19 cellular contexts compared by ENCODE assay signal in genomic region chr3:64541803-64542202, GRCh38.
DNase-seq lines count a peak whose midpoint lies in the region; FAIRE-seq and TF ChIP-seq lines count a peak whose summit lies in the region.
"Had no signal": no experiment of that assay in that cellular context is flagged by ENCODE, and none has a peak within 500 bp of the region (broad histone marks: within the 10 kb centered on the region; RNA-seq: fewer than 3 reads in every experiment).

No MANE protein-coding gene starts in this region.

- intact Hi-C loops in ascending aorta (cut with DNase I), result no loop called here

- no peak overlapping the region for H3K27ac ChIP-seq in ascending aorta
- H3K27ac ChIP-seq: C4-2B, GM23248, HL-60 had no signal

- H3K4me1 ChIP-seq in ascending aorta, result peaks cover 0 to 4% of the 10 kb centered on the region in 2 donors
- H3K4me1 ChIP-seq: HAP-1 had no signal

- no peaks in the 10 kb centered on the region for H3K27me3 ChIP-seq in ascending aorta

- H3K9me3 ChIP-seq in ascending aorta, result no peaks in the 10 kb centered on the region
- H3K9me3 ChIP-seq: Caco-2, HAP-1 had no signal

- no peak for FAIRE-seq in RCC 7860 (lab: Jason Lieb, UNC)
- FAIRE-seq: A204.1, D721Med, GM12892, K562 had no signal

- no peak overlapping the region for H3K4me3 ChIP-seq in ascending aorta
- H3K4me3 ChIP-seq: GM23248, HAP-1, K562 had no signal

- TF ChIP-seq CTCF in GM13976 (IDR thresholded peaks at IDR 0.05; ENCODE audit: borderline replicate concordance, control extremely low read depth, extremely low read depth, insufficient read depth, missing control alignments) (no peak), ascending aorta (IDR thresholded peaks at IDR 0.05) (no peak)

- in situ Hi-C loops in GM13976 (cut with MboI; ENCODE audit: low sequenced_read_pairs, unreplicated experiment), result loop anchor here (25.0 kb wide), 1 partner anchor 1195 kb away; no protein-coding TSS in a partner anchor

- DNase-seq in RCC 7860 (ENCODE audit: low spot score) (peak; percentile 26), astrocyte of the hippocampus (ENCODE audit: low read depth, low spot score) (peak; percentile 20), kidney glomerular epithelial cell (lab: John Stamatoyannopoulos, UW) (peak; percentile 32), GM13976 (ENCODE audit: low spot score) (no peak), DMS53 treated with DMSO at 0.1 percent for 48 hours (lab: John Stamatoyannopoulos, UW; ENCODE audit: unreplicated experiment) (no peak), ascending aorta (ENCODE audit: low spot score in 2 of 2) (no peak)
- DNase-seq: AML-193; Caco-2; CD4-positive, alpha-beta T cell; DMS79; GDM1; GM23248 had no signal

- H3K36me3 ChIP-seq in ascending aorta, result peaks cover 11 to 40% of the 10 kb centered on the region in 2 donors
- H3K36me3 ChIP-seq: HAP-1 had no signal

Comparison
In these comparisons a context has a peak if more than half of its experiments do, and no peak if none do; other contexts are left out.
1. DNase-seq: peak in RCC 7860 (single experiment), astrocyte of the hippocampus (single experiment) and kidney glomerular epithelial cell (single experiment); none in GM13976 (single experiment), DMS53 treated with DMSO at 0.1 percent for 48 hours (single experiment) and ascending aorta (0 of 2).